Comparison of ENCODE assay signal across 27 cellular contexts in genomic region chr17:58671969-58672368, GRCh38. TPM values are rescaled to one million over a fixed set of nuclear protein-coding genes. Genes with fewer than 3 reads are reported as not detected.
DNase-seq lines count a peak whose midpoint lies in the region; ATAC-seq, FAIRE-seq and TF ChIP-seq lines count a peak whose summit lies in the region.
"Had no signal": no experiment of that assay in that cellular context is flagged by ENCODE, and none has a peak within 500 bp of the region (broad histone marks: within the 10 kb centered on the region; RNA-seq: fewer than 3 reads in every experiment).

No MANE protein-coding gene starts in this region.

- no peaks in the 10 kb centered on the region for H3K36me3 ChIP-seq in HCT116 (ENCODE audit: control insufficient read depth in 1 of 2, insufficient read depth in 2 of 2, low read length in 2 of 2)
- no peaks in the 10 kb centered on the region for H3K36me3 ChIP-seq in K562 (ENCODE audit: control insufficient read depth, insufficient read depth, low read length)
- no peaks in the 10 kb centered on the region for H3K36me3 ChIP-seq in mesendoderm (ENCODE audit: control insufficient read depth, insufficient read depth, low read length)
- H3K36me3 ChIP-seq: SJSA1 had no signal

- H2BK15ac ChIP-seq in mesendoderm (replicated peaks; ENCODE audit: low read depth), result no peak overlapping the region

- H3K9me2 ChIP-seq in HCT116 (ENCODE audit: insufficient read depth), result no peaks in the 10 kb centered on the region

- H3K79me1 ChIP-seq in mesendoderm (ENCODE audit: low read length), result no peaks in the 10 kb centered on the region

- CTCF ChIA-PET in HCT116 (lab: Charles Lee), result interaction anchor here (0.5 kb wide), 1 partner anchor 352 kb away, joined by 4 read pairs; no protein-coding TSS in a partner anchor
- CTCF ChIA-PET in K562 (lab: Yijun Ruan, JAX; ENCODE audit: low intra/inter-chr PET ratio), result no interaction called here

- no peak overlapping the region for H2BK120ac ChIP-seq in mesendoderm (ENCODE audit: low read depth, low read length)

- H3K23ac ChIP-seq in mesendoderm (ENCODE audit: low read length), result no peak overlapping the region

- H4K8ac ChIP-seq in mesendoderm (ENCODE audit: low read depth, low read length), result no peak overlapping the region

- 53% methylated on average over 3 of the region's 3 CpGs for WGBS in K562 (ENCODE audit: insufficient coverage, low coverage, missing lambda C conversion rate)
- no CpG with 5 or more reads among the region's 3 CpGs for WGBS in mesendoderm (ENCODE audit: extremely low coverage, insufficient coverage, low lambda C conversion rate)

- intact Hi-C loops in HCT116 (cut with micrococcal nuclease) (no loop called here), K562 (cut with micrococcal nuclease) (loop anchor here (10.0 kb wide), 1 partner anchor 87 kb away; no protein-coding TSS in a partner anchor)

- TF ChIP-seq POLR2A in HCT116 (IDR thresholded peaks at IDR 0.05; ENCODE audit: borderline replicate concordance, extremely low read depth, insufficient read depth, insufficient read length) (no peak), K562 (conservative IDR thresholded peaks at IDR 0.05) (no peak)

- TF ChIP-seq RAD21 in HCT116 (IDR thresholded peaks at IDR 0.05; ENCODE audit: low read depth) (no peak), K562 (CRISPR knock-in tag; conservative IDR thresholded peaks at IDR 0.05 in 1 of 2, IDR thresholded peaks at IDR 0.05 in 1 of 2) (no peak)

- no peak overlapping the region for H4K5ac ChIP-seq in mesendoderm (ENCODE audit: low read length)

- POLR2A ChIA-PET in HCT116 (lab: Charles Lee) (interaction anchor here (9.9 kb wide), 1 partner anchor 41 kb away, joined by 162 read pairs; no protein-coding TSS in a partner anchor), K562 (lab: Yijun Ruan, JAX) (interaction anchor here (1.6 to 9.6 kb wide), 2 partner anchors 12 to 41 kb away, joined by 11 to 88 read pairs; no protein-coding TSS in a partner anchor)

- TF ChIP-seq EP300 in K562 (IDR thresholded peaks at IDR 0.05; ENCODE audit: low read length), result no peak

- no peak overlapping the region for H3K56ac ChIP-seq in mesendoderm (ENCODE audit: low read length)

- RAD21 ChIA-PET in HCT116 (lab: Charles Lee; ENCODE audit: low non-redundant PET in 1 of 2, low total read pairs in 2 of 2, uncharacterized antibody in 2 of 2, unreplicated experiment in 2 of 2), result no interaction called here

- H3K4me2 ChIP-seq in HCT116 (ENCODE audit: low read length), result no peak overlapping the region
- no peak overlapping the region for H3K4me2 ChIP-seq in K562 (ENCODE audit: insufficient read depth, low read length)
- no peak overlapping the region for H3K4me2 ChIP-seq in mesendoderm (ENCODE audit: low read length)

- H3K18ac ChIP-seq in mesendoderm (ENCODE audit: low read length), result no peak overlapping the region

- no peak overlapping the region for H3K4ac ChIP-seq in mesendoderm (ENCODE audit: low read depth, low read length)

- H3K9ac ChIP-seq in HCT116 (ENCODE audit: low read length) (no peak overlapping the region), K562 (ENCODE audit: insufficient read depth in 1 of 2, low read depth in 2 of 2, low read length in 2 of 2) (no peak overlapping the region), mesendoderm (ENCODE audit: low read length) (no peak overlapping the region)

- H3K27ac ChIP-seq in HCT116 (ENCODE audit: low read depth, low read length) (no peak overlapping the region), K562 (ENCODE audit: extremely low read depth, low read depth, low read length) (no peak overlapping the region), mesendoderm (ENCODE audit: low read depth, low read length) (no peak overlapping the region)
- H3K27ac ChIP-seq: 22Rv1, C4-2B, HL-60, SJSA1 had no signal

- H4K20me1 ChIP-seq in HCT116 (ENCODE audit: insufficient read depth), result no peaks in the 10 kb centered on the region
- no peaks in the 10 kb centered on the region for H4K20me1 ChIP-seq in K562 (replicated peaks; ENCODE audit: control insufficient read depth, insufficient read depth, low read length)

- no peak for FAIRE-seq in K562 (lab: Jason Lieb, UNC)
- FAIRE-seq: GM18507 had no signal

- BruUV-seq in HCT116 (replicated peaks; lab: Mats Ljungman, UMichigan) (no TSS peak), K562 (replicated peaks; lab: Mats Ljungman, UMichigan) (no TSS peak)

- H3K4me3 ChIP-seq in HCT116 (replicated peaks in 1 of 2; ENCODE audit: low read depth in 1 of 2, low read length in 2 of 2) (no peak overlapping the region), K562 (no peak overlapping the region), mesendoderm (ENCODE audit: low read length) (no peak overlapping the region)
- H3K4me3 ChIP-seq: SJSA1 had no signal

- H3K4me1 ChIP-seq in HCT116 (ENCODE audit: control insufficient read depth in 1 of 2, insufficient read depth in 2 of 2, low read length in 2 of 2) (peaks cover 9 to 25% of the 10 kb centered on the region in 2 experiments; a peak in 3 of 4 replicates), K562 (replicated peaks in 1 of 2; ENCODE audit: control insufficient read depth in 2 of 2, insufficient read depth in 2 of 2, low read length in 2 of 2) (peaks cover 5 to 15% of the 10 kb centered on the region in 2 experiments; a peak in 4 of 5 replicates), mesendoderm (ENCODE audit: control insufficient read depth, low read depth, low read length) (peaks cover 5% of the 10 kb centered on the region)
- H3K4me1 ChIP-seq: SJSA1 had no signal

- in situ Hi-C loops in K562 (cut with MboI), result no loop called here

- H3K79me2 ChIP-seq in HCT116 (ENCODE audit: insufficient read depth, low read length), result no peaks in the 10 kb centered on the region
- no peaks in the 10 kb centered on the region for H3K79me2 ChIP-seq in K562 (ENCODE audit: control insufficient read depth, insufficient read depth, low read length)
- H3K79me2 ChIP-seq in mesendoderm (ENCODE audit: control insufficient read depth, insufficient read depth, low read length), result no peaks in the 10 kb centered on the region

- ATAC-seq in HCT116, result no peak
- ATAC-seq in K562, result peak; percentile 48
- ATAC-seq: CD8-positive, alpha-beta T cell; PC-3; Right ventricle myocardium inferior; T-cell had no signal

- no peaks in the 10 kb centered on the region for H3K9me1 ChIP-seq in K562 (ENCODE audit: control insufficient read depth, insufficient read depth, low read length)

- H3K27me3 ChIP-seq in HCT116 (ENCODE audit: insufficient read depth, low read length) (no peaks in the 10 kb centered on the region), K562 (ENCODE audit: control insufficient read depth in 2 of 2, insufficient read depth in 2 of 2, low read length in 2 of 2) (no peaks in the 10 kb centered on the region), mesendoderm (ENCODE audit: insufficient read depth, low read length, poor library complexity) (no peaks in the 10 kb centered on the region)
- H3K27me3 ChIP-seq: SJSA1 had no signal

- no peak for TF ChIP-seq CTCF in HCT116 (IDR thresholded peaks at IDR 0.05 in 2 of 3, conservative IDR thresholded peaks at IDR 0.05 in 1 of 3; ENCODE audit: borderline replicate concordance in 1 of 3, insufficient read depth in 1 of 3, low read depth in 2 of 3, low read length in 2 of 3)
- no peak for TF ChIP-seq CTCF in K562 (IDR thresholded peaks at IDR 0.05 in 2 of 3, conservative IDR thresholded peaks at IDR 0.05 in 1 of 3; ENCODE audit: insufficient read depth in 2 of 3, low read depth in 1 of 3, low read length in 3 of 3)

- H2AFZ ChIP-seq in HCT116 (ENCODE audit: low read depth, low read length, poor library complexity, severe bottlenecking) (no peak overlapping the region), K562 (ENCODE audit: low read depth, low read length) (peak overlapping the region; percentile 29; the same call in 1 of the 2 replicates)

- H2AK5ac ChIP-seq in mesendoderm (ENCODE audit: low read length), result no peak overlapping the region

- DNase-seq in DMS53 (lab: John Stamatoyannopoulos, UW) (peak; percentile 5), DMS53 treated with DMSO at 0.1 percent for 48 hours (lab: John Stamatoyannopoulos, UW; ENCODE audit: unreplicated experiment) (no peak), HCT116 (ENCODE audit: low read depth, low spot score) (no peak), K562 (ENCODE audit: extremely low read depth in 1 of 4, low spot score in 3 of 4) (peak in 1 of 4 experiments; percentile 23), mesendoderm (peak; percentile 50), SKM-1 (lab: John Stamatoyannopoulos, UW; ENCODE audit: unreplicated experiment) (no peak), NCI-H2029 treated with DMSO at 0.1 percent for 48 hours (lab: John Stamatoyannopoulos, UW) (no peak), kidney tubule cell (ENCODE audit: low spot score) (no peak)
- DNase-seq: Caco-2; CD8-positive, alpha-beta T cell; DMS79 treated with DMSO at 0.1 percent for 48 hours; GOT3; HCEC 1CT; Karpas-422; NCI-H1092; NCI-H1417 treated with DMSO at 0.1 percent for 48 hours; NCI-H1930; NCI-H226; NCI-H510A; PC-3; T-cell had no signal

- H2BK5ac ChIP-seq in mesendoderm (ENCODE audit: low read length), result no peak overlapping the region

- no peaks in the 10 kb centered on the region for H3K9me3 ChIP-seq in HCT116 (ENCODE audit: control insufficient read depth in 1 of 2, insufficient read depth in 1 of 2, low read depth in 1 of 2, low read length in 2 of 2)
- H3K9me3 ChIP-seq in K562 (replicated peaks; ENCODE audit: control insufficient read depth, insufficient read depth, low read depth, low read length), result no peaks in the 10 kb centered on the region
- H3K9me3 ChIP-seq: Caco-2, SJSA1 had no signal

RNA-seq across cellular contexts. Expression of gene TEX14, which starts 19.9 kb away (rescaled TPM):
- 0.89 TPM for total RNA-seq in HCT116 (2021; ENCODE audit: unreplicated experiment)
- 0.27 and 0.66 TPM in 2 replicates for polyA plus RNA-seq in HCT116 (2012)
- total RNA-seq in K562 (2011; cell fraction: chromatin; rRNA removed; ENCODE audit: low replicate concordance), result 0.25 and 0.42 TPM in 2 replicates
- 0.13 and 0.17 TPM in 2 replicates for total RNA-seq in K562 (2011; cell fraction: nucleolus; rRNA removed)
- 0.15 and 0.29 TPM in 2 replicates for total RNA-seq in K562 (2011; cell fraction: nucleoplasm; rRNA removed)
- total RNA-seq in K562 (2014; rRNA removed), result 0.04 and 0.05 TPM in 2 replicates
- 0.06 and 0.11 TPM in 2 replicates for total RNA-seq in K562 (2014; rRNA removed; fragmentation: Illumina TruSeq; extraction: Trizol)
- 0.04 TPM in 1 of 2 replicates, not detected in the other for total RNA-seq in K562 (2015; rRNA removed; fragmentation: Illumina TruSeq; extraction: Trizol)
- total RNA-seq in K562 (2021), result 0.09 and 0.18 TPM in 2 replicates
- polyA plus RNA-seq in K562 (2011; rRNA removed), result 0.06 and 0.27 TPM in 2 replicates
- 0.06 and 0.40 TPM in 2 replicates for polyA plus RNA-seq in K562 (2011; cell fraction: cytosol; rRNA removed)
- polyA plus RNA-seq in K562 (2011; cell fraction: nucleus; rRNA removed), result 0.34 and 0.56 TPM in 2 replicates
- polyA plus RNA-seq in K562 (2012), result 0.10 and 0.12 TPM in 2 replicates
- 0.06 and 0.12 TPM in 2 replicates for polyA plus RNA-seq in K562 (2014; fragmentation: Illumina TruSeq; extraction: Trizol)
- polyA plus RNA-seq in K562 (2014; fragmentation: Nextera tagmentation; extraction: Ambion mirVana), result under 1 TPM; 0.10 to 0.11 TPM
- 0.05 TPM in 2 replicates for polyA plus RNA-seq in K562 (2014; rRNA removed)
- 0.07 and 0.24 TPM in 2 replicates for polyA minus RNA-seq in K562 (2011; rRNA and poly(A)+ RNA removed)
- not detected in 2 replicates for polyA minus RNA-seq in K562 (2011; cell fraction: cytosol; rRNA and poly(A)+ RNA removed)
- polyA minus RNA-seq in K562 (2011; cell fraction: nucleus; rRNA and poly(A)+ RNA removed), result under 0.01 and 0.22 TPM in 2 replicates
- 0.55 TPM for polyA plus RNA-seq in mesendoderm (2013, experiment 1 of 2)
- 0.36 TPM for polyA plus RNA-seq in mesendoderm (2013, experiment 2 of 2)

RNA-seq across cellular contexts. Expression of gene RAD51C, which starts 20.4 kb away (rescaled TPM):
- total RNA-seq in HCT116 (2021; ENCODE audit: unreplicated experiment), result 94.9 TPM
- 41.7 and 62.9 TPM in 2 replicates for polyA plus RNA-seq in HCT116 (2012)
- 78.3 and 96.4 TPM in 2 replicates for total RNA-seq in K562 (2011; cell fraction: chromatin; rRNA removed; ENCODE audit: low replicate concordance)
- 44.3 and 51.4 TPM in 2 replicates for total RNA-seq in K562 (2011; cell fraction: nucleolus; rRNA removed)
- 69.1 and 82.0 TPM in 2 replicates for total RNA-seq in K562 (2011; cell fraction: nucleoplasm; rRNA removed)
- total RNA-seq in K562 (2014; rRNA removed), result 66.4 and 103 TPM in 2 replicates
- 126 and 145 TPM in 2 replicates for total RNA-seq in K562 (2014; rRNA removed; fragmentation: Illumina TruSeq; extraction: Trizol)
- 96.1 and 106 TPM in 2 replicates for total RNA-seq in K562 (2015; rRNA removed; fragmentation: Illumina TruSeq; extraction: Trizol)
- 93.9 and 96.9 TPM in 2 replicates for total RNA-seq in K562 (2021)
- 107 and 137 TPM in 2 replicates for polyA plus RNA-seq in K562 (2011; rRNA removed)
- 31.3 and 56.4 TPM in 2 replicates for polyA plus RNA-seq in K562 (2011; cell fraction: cytosol; rRNA removed)
- 29.6 and 40.6 TPM in 2 replicates for polyA plus RNA-seq in K562 (2011; cell fraction: nucleus; rRNA removed)
- 89.2 and 109 TPM in 2 replicates for polyA plus RNA-seq in K562 (2012)
- 113 and 135 TPM in 2 replicates for polyA plus RNA-seq in K562 (2014; fragmentation: Illumina TruSeq; extraction: Trizol)
- polyA plus RNA-seq in K562 (2014; fragmentation: Nextera tagmentation; extraction: Ambion mirVana), result 100 to 1,000 TPM; 341 TPM
- 148 and 161 TPM in 2 replicates for polyA plus RNA-seq in K562 (2014; rRNA removed)
- polyA minus RNA-seq in K562 (2011; rRNA and poly(A)+ RNA removed), result 107 and 123 TPM in 2 replicates
- 22.2 and 30.0 TPM in 2 replicates for polyA minus RNA-seq in K562 (2011; cell fraction: cytosol; rRNA and poly(A)+ RNA removed)
- polyA minus RNA-seq in K562 (2011; cell fraction: nucleus; rRNA and poly(A)+ RNA removed), result 33.3 and 62.1 TPM in 2 replicates
- 33.5 TPM for polyA plus RNA-seq in mesendoderm (2013, experiment 1 of 2)
- polyA plus RNA-seq in mesendoderm (2013, experiment 2 of 2), result 30.2 TPM

Comparison
In these comparisons a context has a peak if more than half of its experiments do, and no peak if none do; other contexts are left out.
1. DNase-seq: peak in DMS53 (single experiment) and mesendoderm (single experiment); none in DMS53 treated with DMSO at 0.1 percent for 48 hours (single experiment), HCT116 (single experiment), SKM-1 (single experiment), NCI-H2029 treated with DMSO at 0.1 percent for 48 hours (single experiment) and kidney tubule cell (single experiment).